23 cellular contexts compared by ENCODE assay signal in the genomic region with DNA sequence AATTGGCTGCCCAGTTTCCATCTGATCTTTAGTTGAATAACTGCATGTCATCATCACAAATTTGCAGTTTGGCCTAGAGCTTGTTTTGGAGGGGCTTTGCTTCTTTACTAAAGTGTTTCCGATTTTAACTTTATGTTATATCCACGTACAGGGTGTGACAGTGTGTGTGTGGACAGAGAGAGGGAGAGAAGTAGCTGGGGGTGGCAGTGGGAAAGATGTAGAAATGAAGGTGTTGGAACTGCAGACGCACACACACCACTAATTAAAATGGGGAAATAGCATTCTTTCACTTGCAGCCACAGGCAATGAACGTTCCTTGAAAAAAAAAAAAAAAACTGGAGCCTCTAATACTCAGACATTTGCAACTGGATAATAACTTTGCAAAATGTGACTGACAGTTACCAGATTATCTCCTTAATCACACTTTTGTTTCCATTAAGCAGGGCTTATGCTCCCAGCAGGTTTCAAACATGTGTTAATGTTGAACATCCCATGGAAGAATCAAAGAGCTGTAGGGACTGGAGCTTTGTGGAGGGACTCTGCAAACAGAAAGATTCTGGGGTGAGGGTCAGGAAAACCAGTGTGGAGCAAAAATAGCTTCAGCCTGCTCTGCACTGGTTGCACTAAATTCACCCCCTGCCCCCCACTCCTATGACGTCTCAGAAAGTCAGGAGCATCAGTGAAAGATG.
"Had no signal": no experiment of that assay in that cellular context is flagged by ENCODE, and none has a peak within 500 bp of the region (broad histone marks: within the 10 kb centered on the region; RNA-seq: fewer than 3 reads in every experiment).

No MANE protein-coding gene starts in this region.

- H3K36me3 Mint-ChIP-seq: activated naive CD4-positive, alpha-beta T cell treated with anti-CD3 and anti-CD28 coated beads, Interleukin-2, amount 50 U/mL, for 72 hours; natural killer cell treated with Interleukin-12 subunit alpha and Interleukin-12 subunit beta and Interleukin-15 and Interleukin-18, amount 100 ng/mL, for 72 hours had no signal

- H3K27me3 Mint-ChIP-seq: natural killer cell treated with Interleukin-12 subunit alpha and Interleukin-12 subunit beta and Interleukin-15 and Interleukin-18, amount 100 ng/mL, for 72 hours; stimulated activated naive CD8-positive, alpha-beta T cell treated with anti-CD3 and anti-CD28 coated beads, Interleukin-15, Interleukin-2, amounts not matched to agents 100 ng/mL and 50 ng/mL, for 24 hours had no signal

- H3K4me3 Mint-ChIP-seq: natural killer cell treated with Interleukin-12 subunit alpha and Interleukin-12 subunit beta and Interleukin-15 and Interleukin-18, amount 100 ng/mL, for 72 hours; stimulated activated naive CD8-positive, alpha-beta T cell treated with anti-CD3 and anti-CD28 coated beads, Interleukin-15, Interleukin-2, amounts not matched to agents 100 ng/mL and 50 ng/mL, for 24 hours had no signal

- H3K4me1 ChIP-seq: adrenal gland, breast epithelium, colonic mucosa, heart right ventricle, parathyroid adenoma, right lobe of liver, thyroid gland, upper lobe of right lung had no signal

- H3K36me3 ChIP-seq: adrenal gland, breast epithelium, colonic mucosa, heart right ventricle, right lobe of liver, thyroid gland, upper lobe of right lung, WERI-Rb-1 had no signal

- DNase-seq: activated CD4-positive, alpha-beta T cell treated with anti-CD3 and anti-CD28 coated beads for 1 hour; activated T-cell treated with anti-CD3 and anti-CD28 coated beads, Interleukin-2, amount 50 U/mL, for 1 hour; adrenal gland; colonic mucosa; dorsolateral prefrontal cortex; foreskin fibroblast; heart right ventricle; left ventricle myocardium superior; mammary epithelial cell; right lobe of liver; stimulated activated CD4-positive, alpha-beta T cell treated with anti-CD3 and anti-CD28 coated beads, Interleukin-1b, Interleukin-23, amount 100 ng/mL, for 48 hours; substantia nigra; T-helper 1 cell; thyroid gland; upper lobe of right lung; WERI-Rb-1 had no signal

- H3K9ac ChIP-seq: parathyroid adenoma had no signal

- H3K27me3 ChIP-seq: adrenal gland, breast epithelium, colonic mucosa, thyroid gland, upper lobe of right lung had no signal

- H3K27ac ChIP-seq: adrenal gland, breast epithelium, colonic mucosa, dorsolateral prefrontal cortex, epithelial cell of prostate, heart right ventricle, parathyroid adenoma, right lobe of liver, skin epidermis, thyroid gland, upper lobe of right lung, WERI-Rb-1 had no signal

- H3K27ac Mint-ChIP-seq: activated naive CD4-positive, alpha-beta T cell treated with anti-CD3 and anti-CD28 coated beads, Interleukin-2, amount 50 U/mL, for 72 hours; natural killer cell treated with Interleukin-12 subunit alpha and Interleukin-12 subunit beta and Interleukin-15 and Interleukin-18, amount 100 ng/mL, for 72 hours; stimulated activated naive CD8-positive, alpha-beta T cell treated with anti-CD3 and anti-CD28 coated beads, Interleukin-15, Interleukin-2, amounts not matched to agents 100 ng/mL and 50 ng/mL, for 24 hours had no signal

- H3K4me3 ChIP-seq: adrenal gland, breast epithelium, colonic mucosa, dorsolateral prefrontal cortex, heart right ventricle, right lobe of liver, skin epidermis, thyroid gland, upper lobe of right lung had no signal

- H3K9me3 ChIP-seq: adrenal gland, breast epithelium, colonic mucosa, heart right ventricle, right lobe of liver, thyroid gland, upper lobe of right lung had no signal

- ATAC-seq: activated naive CD4-positive, alpha-beta T cell treated with anti-CD3 and anti-CD28 coated beads, Interleukin-2, amount 50 U/mL, for 72 hours; heart right ventricle; left ventricle myocardium superior; natural killer cell treated with Interleukin-12 subunit alpha and Interleukin-12 subunit beta and Interleukin-15 and Interleukin-18, amount 100 ng/mL, for 72 hours; right lobe of liver; upper lobe of right lung had no signal

- H3K79me2 ChIP-seq: parathyroid adenoma had no signal

- H3K9me3 Mint-ChIP-seq: stimulated activated naive CD8-positive, alpha-beta T cell treated with anti-CD3 and anti-CD28 coated beads, Interleukin-15, Interleukin-2, amounts not matched to agents 100 ng/mL and 50 ng/mL, for 24 hours had no signal

- H2AFZ ChIP-seq: parathyroid adenoma had no signal
